ENCODE assay signal across 8 cellular contexts in the genomic region with DNA sequence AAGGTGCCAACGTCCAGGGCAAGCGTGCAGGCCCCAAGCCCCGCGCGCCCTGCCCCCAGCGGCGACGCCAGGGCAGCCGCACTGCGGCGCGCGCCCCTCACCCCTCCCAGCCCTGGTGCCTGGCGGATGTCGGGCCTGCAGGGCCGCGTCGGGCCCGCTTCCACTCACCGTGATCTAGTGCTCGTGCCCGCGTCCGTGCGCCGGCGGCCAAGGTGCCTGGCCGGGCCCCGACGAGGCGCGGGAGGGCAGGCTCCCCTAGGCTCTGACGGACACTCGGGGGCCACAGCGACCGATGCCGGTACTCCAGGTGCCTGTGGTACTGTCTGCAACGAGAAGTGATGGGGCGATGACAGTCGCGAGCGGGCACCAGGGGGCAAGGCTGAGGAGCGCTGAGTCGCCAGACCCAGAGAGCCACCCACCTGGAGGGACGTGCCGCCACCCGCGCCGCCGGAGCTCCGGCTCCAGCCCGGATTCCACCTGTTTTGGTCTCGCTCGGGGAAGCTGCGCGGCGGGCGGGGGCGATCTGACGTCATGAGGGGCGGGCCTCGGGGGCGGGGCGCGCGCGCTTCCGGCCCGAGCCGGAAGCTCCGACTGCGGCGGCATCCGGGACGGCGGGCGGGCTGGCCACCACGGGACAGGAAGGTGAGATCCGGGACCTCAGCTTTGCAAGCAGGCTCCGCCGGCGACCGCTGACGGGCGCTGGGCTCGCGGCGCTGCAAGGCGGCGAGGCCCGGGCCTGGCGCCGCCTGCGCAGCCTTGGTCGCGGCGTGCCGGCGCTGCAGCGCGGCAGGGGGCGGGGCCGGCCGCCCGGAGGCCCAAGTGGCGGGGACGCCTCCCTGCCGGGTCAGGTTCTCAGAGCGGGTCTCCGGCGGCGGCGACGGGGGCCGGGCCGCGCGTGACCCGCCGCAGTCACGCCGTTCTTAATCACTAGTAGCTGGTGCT.
DNase-seq lines count a peak whose midpoint lies in the region; ATAC-seq and TF ChIP-seq lines count a peak whose summit lies in the region.

A gene with protein sequence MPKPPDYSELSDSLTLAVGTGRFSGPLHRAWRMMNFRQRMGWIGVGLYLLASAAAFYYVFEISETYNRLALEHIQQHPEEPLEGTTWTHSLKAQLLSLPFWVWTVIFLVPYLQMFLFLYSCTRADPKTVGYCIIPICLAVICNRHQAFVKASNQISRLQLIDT (plus strand): TSS at position 927 of the 942 bp plus-strand sequence. CDS start 89 bp downstream, outside the sequence.
A gene with protein sequence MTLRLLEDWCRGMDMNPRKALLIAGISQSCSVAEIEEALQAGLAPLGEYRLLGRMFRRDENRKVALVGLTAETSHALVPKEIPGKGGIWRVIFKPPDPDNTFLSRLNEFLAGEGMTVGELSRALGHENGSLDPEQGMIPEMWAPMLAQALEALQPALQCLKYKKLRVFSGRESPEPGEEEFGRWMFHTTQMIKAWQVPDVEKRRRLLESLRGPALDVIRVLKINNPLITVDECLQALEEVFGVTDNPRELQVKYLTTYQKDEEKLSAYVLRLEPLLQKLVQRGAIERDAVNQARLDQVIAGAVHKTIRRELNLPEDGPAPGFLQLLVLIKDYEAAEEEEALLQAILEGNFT (minus strand): TSS at position 507 of the 942 bp plus-strand sequence. CDS start 655 bp downstream, outside the sequence.

- in situ Hi-C loops in KBM-7 (cut with MboI; ENCODE audit: low pct_unique_long_range_greater_than_20kb, low sequenced_read_pairs) = no loop called here

- peak; percentile 82 for ATAC-seq in GM21717 (IDR thresholded peaks at IDR 0.05; ENCODE audit: unreplicated experiment)

- peak; percentile 87 for DNase-seq in EL
- DNase-seq in KBM-7 = peak; percentile 75
- peak; percentile 96 for DNase-seq in activated gamma-delta T cell (lab: John Stamatoyannopoulos, UW)
- DNase-seq in foreskin melanocyte = peak; percentile 73
- peak in 55 of 56 donors; percentile 24 to 92 (median 86) for DNase-seq in nucleus accumbens (lab: John Stamatoyannopoulos, UW)
- peak; percentile 80 for DNase-seq in superior temporal gyrus (ENCODE audit: extremely low spot score)

- peak; percentile 80 for TF ChIP-seq POLR2A in Raji (IDR thresholded peaks at IDR 0.05; ENCODE audit: insufficient read depth, low read depth, low read length)

Comparison
In these comparisons a context has a peak if more than half of its experiments do, and no peak if none do; other contexts are left out.
1. Peak in every context shown above with its lines: DNase-seq and ATAC-seq.